Comparison of ENCODE assay signal across 2 cellular contexts in genomic region chr4:37820458-37820857, GRCh38.
A peak's percentile ranks its signal among the peaks of the same experiment; 100 is the strongest.
DNase-seq lines count a peak whose midpoint lies in the region; ATAC-seq and TF ChIP-seq lines count a peak whose summit lies in the region.
"Not testable (repeated sequence)": the region's sequence is repeated elsewhere in the genome, so short reads cannot be mapped to it uniquely, and the experiment has no call there.

No MANE protein-coding gene starts in this region.

- not testable (repeated sequence) for H3K27ac Mint-ChIP-seq in stimulated activated naive CD8-positive, alpha-beta T cell treated with anti-CD3 and anti-CD28 coated beads, Interleukin-15, amount 100 ng/mL, for 72 hours

- not testable (repeated sequence) for H3K27me3 ChIP-seq in WERI-Rb-1 (ENCODE audit: insufficient read depth, low read depth, severe bottlenecking)

- H3K4me1 Mint-ChIP-seq in stimulated activated naive CD8-positive, alpha-beta T cell treated with anti-CD3 and anti-CD28 coated beads, Interleukin-15, amount 100 ng/mL, for 72 hours: peaks cover 24% of the 10 kb centered on the region

- not testable (repeated sequence) for H3K9me3 ChIP-seq in WERI-Rb-1 (ENCODE audit: severe bottlenecking)

- not testable (repeated sequence) for H3K9me3 Mint-ChIP-seq in stimulated activated naive CD8-positive, alpha-beta T cell treated with anti-CD3 and anti-CD28 coated beads, Interleukin-15, amount 100 ng/mL, for 72 hours

- H3K27ac ChIP-seq in WERI-Rb-1: 0 out of 2 replicates have a peak overlapping the region, but pooled peaks have one; percentile 25

- not testable (repeated sequence) for H3K27me3 Mint-ChIP-seq in stimulated activated naive CD8-positive, alpha-beta T cell treated with anti-CD3 and anti-CD28 coated beads, Interleukin-15, amount 100 ng/mL, for 72 hours

- H3K4me3 ChIP-seq in WERI-Rb-1 (ENCODE audit: low read depth, low read length): not testable (repeated sequence)

- not testable (repeated sequence) for H3K36me3 ChIP-seq in WERI-Rb-1

- H3K4me3 Mint-ChIP-seq in stimulated activated naive CD8-positive, alpha-beta T cell treated with anti-CD3 and anti-CD28 coated beads, Interleukin-15, amount 100 ng/mL, for 72 hours: not testable (repeated sequence)

- peak; percentile 78 for ATAC-seq in stimulated activated naive CD8-positive, alpha-beta T cell treated with anti-CD3 and anti-CD28 coated beads, Interleukin-15, amount 100 ng/mL, for 72 hours

- not testable (repeated sequence) for TF ChIP-seq CTCF in WERI-Rb-1 (IDR thresholded peaks at IDR 0.05; ENCODE audit: low read depth, low read length)

- DNase-seq in WERI-Rb-1; stimulated activated naive CD8-positive, alpha-beta T cell treated with anti-CD3 and anti-CD28 coated beads, Interleukin-15, amount 100 ng/mL, for 72 hours: not testable (repeated sequence)
